19 cellular contexts compared by ENCODE assay signal in genomic region chr3:16013563-16013962, GRCh38.
"Had no signal": no experiment of that assay in that cellular context is flagged by ENCODE, and none has a peak within 500 bp of the region (broad histone marks: within the 10 kb centered on the region; RNA-seq: fewer than 3 reads in every experiment).

No MANE protein-coding gene starts in this region.

- H3K36me3 ChIP-seq: cardiac muscle cell, colonic mucosa, neural progenitor cell, stomach, thoracic aorta had no signal

- H3K27me3 ChIP-seq: cardiac muscle cell, colonic mucosa, neural progenitor cell, stomach had no signal

- H3K4me1 ChIP-seq: colonic mucosa, foreskin keratinocyte, parathyroid adenoma, stomach had no signal

- H3K4me3 ChIP-seq: cardiac muscle cell, colonic mucosa, neural progenitor cell, stomach, thoracic aorta had no signal

- DNase-seq: activated CD4-positive, alpha-beta T cell treated with anti-CD3 and anti-CD28 coated beads, Interleukin-2, amount 50 U/mL, for 48 hours; activated CD4-positive, CD25-positive, alpha-beta regulatory T cell treated with anti-CD3 and anti-CD28 coated beads, Interleukin-2, amount 50 U/mL, for 72 hours; activated CD8-positive, alpha-beta memory T cell treated with anti-CD3 and anti-CD28 coated beads, Interleukin-2, amount 10 ng/mL, durations not matched to agents 7 days and 5 days; activated effector memory CD4-positive, alpha-beta T cell treated with Interleukin-2 at 50 U/mL for 16 hours; activated T-cell treated with anti-CD3 and anti-CD28 coated beads, Interleukin-2, amount 50 U/mL, for 24 hours; amniotic stem cell; colonic mucosa; effector CD4-positive, alpha-beta T cell; left ventricle myocardium superior; retina; small intestine; stomach; T-helper 9 cell had no signal

- H3K9me3 ChIP-seq: colonic mucosa, thoracic aorta had no signal

- ATAC-seq: activated CD8-positive, alpha-beta memory T cell treated with anti-CD3 and anti-CD28 coated beads, Interleukin-2, amount 10 ng/mL, durations not matched to agents 7 days and 5 days; foreskin keratinocyte; left ventricle myocardium superior had no signal

- H3K27ac ChIP-seq: cardiac muscle cell, colonic mucosa, epithelial cell of prostate, foreskin keratinocyte, neural progenitor cell, parathyroid adenoma, stomach, thoracic aorta had no signal
